Comparison of ENCODE assay signal across 8 cellular contexts in genomic region chr1:215568287-215568692, GRCh38. TPM values are rescaled to one million over a fixed set of nuclear protein-coding genes. Genes with fewer than 3 reads are reported as not detected.
A peak's percentile ranks its signal among the peaks of the same experiment; 100 is the strongest.
DNase-seq lines count a peak whose midpoint lies in the region; ATAC-seq and TF ChIP-seq lines count a peak whose summit lies in the region.

No MANE protein-coding gene starts in this region.

- H3K27me3 Mint-ChIP-seq in activated T-cell treated with anti-CD3 and anti-CD28 coated beads, Interleukin-2, amount 50 U/mL, for 4 hours (ENCODE audit: low read depth) = peaks cover 20% of the 10 kb centered on the region

- no peaks in the 10 kb centered on the region for H3K9me3 Mint-ChIP-seq in activated T-cell treated with anti-CD3 and anti-CD28 coated beads, Interleukin-2, amount 50 U/mL, for 4 hours
- H3K9me3 Mint-ChIP-seq in stimulated activated effector memory CD8-positive, alpha-beta T cell treated with anti-CD3 and anti-CD28 coated beads, Interleukin-12 subunit alpha, Interleukin-12 subunit beta, amount 100 ng/mL, for 72 hours = no peaks in the 10 kb centered on the region

- no peak for TF ChIP-seq CTCF in cardiac fibroblast (IDR thresholded peaks at IDR 0.05; ENCODE audit: low read depth, low read length)

- peak overlapping the region; percentile 75 to 81 for H3K4me3 ChIP-seq in cardiac fibroblast (replicated peaks in 1 of 2; ENCODE audit: low read depth in 2 of 2, low read length in 2 of 2)

- peaks cover 33% of the 10 kb centered on the region for H3K4me1 Mint-ChIP-seq in activated T-cell treated with anti-CD3 and anti-CD28 coated beads, Interleukin-2, amount 50 U/mL, for 4 hours (ENCODE audit: low read depth)
- peaks cover 4% of the 10 kb centered on the region for H3K4me1 Mint-ChIP-seq in stimulated activated effector memory CD8-positive, alpha-beta T cell treated with anti-CD3 and anti-CD28 coated beads, Interleukin-12 subunit alpha, Interleukin-12 subunit beta, amount 100 ng/mL, for 72 hours

- peak overlapping the region; percentile 80 for H3K4me3 Mint-ChIP-seq in activated T-cell treated with anti-CD3 and anti-CD28 coated beads, Interleukin-2, amount 50 U/mL, for 4 hours
- H3K4me3 Mint-ChIP-seq in stimulated activated effector memory CD8-positive, alpha-beta T cell treated with anti-CD3 and anti-CD28 coated beads, Interleukin-12 subunit alpha, Interleukin-12 subunit beta, amount 100 ng/mL, for 72 hours = peak overlapping the region; percentile 61

- ATAC-seq in activated T-cell treated with anti-CD3 and anti-CD28 coated beads, Interleukin-2, amount 50 U/mL, for 4 hours = no peak
- ATAC-seq in stimulated activated effector memory CD8-positive, alpha-beta T cell treated with anti-CD3 and anti-CD28 coated beads, Interleukin-12 subunit alpha, Interleukin-12 subunit beta, amount 100 ng/mL, for 72 hours = no peak
- ATAC-seq in HG02623 (IDR thresholded peaks at IDR 0.05; ENCODE audit: unreplicated experiment) = no peak

- no peak overlapping the region for H3K27ac Mint-ChIP-seq in stimulated activated effector memory CD8-positive, alpha-beta T cell treated with anti-CD3 and anti-CD28 coated beads, Interleukin-12 subunit alpha, Interleukin-12 subunit beta, amount 100 ng/mL, for 72 hours

- H3K36me3 Mint-ChIP-seq in activated T-cell treated with anti-CD3 and anti-CD28 coated beads, Interleukin-2, amount 50 U/mL, for 4 hours (ENCODE audit: insufficient read depth) = no peaks in the 10 kb centered on the region
- H3K36me3 Mint-ChIP-seq in stimulated activated effector memory CD8-positive, alpha-beta T cell treated with anti-CD3 and anti-CD28 coated beads, Interleukin-12 subunit alpha, Interleukin-12 subunit beta, amount 100 ng/mL, for 72 hours = no peaks in the 10 kb centered on the region

- DNase-seq in activated T-cell treated with anti-CD3 and anti-CD28 coated beads, Interleukin-2, amount 50 U/mL, for 4 hours = no peak
- no peak for DNase-seq in activated T-cell treated with anti-CD3 and anti-CD28 coated beads, Interleukin-2, amount 50 U/mL, for 1 hour
- DNase-seq in NCI-H446 (lab: John Stamatoyannopoulos, UW) (peak; percentile 47 to 63), cardiac fibroblast (ENCODE audit: low read depth in 2 of 2) (peak; percentile 70 to 75), iris pigment epithelial cell (ENCODE audit: low read depth) (peak; percentile 77), AML-193 (lab: John Stamatoyannopoulos, UW) (no peak)
- DNase-seq in stimulated activated effector memory CD8-positive, alpha-beta T cell treated with anti-CD3 and anti-CD28 coated beads, Interleukin-12 subunit alpha, Interleukin-12 subunit beta, amount 100 ng/mL, for 72 hours (ENCODE audit: low spot score in 2 of 2) = no peak

RNA-seq across cellular contexts. Expression of gene KCTD3, which starts 1.2 kb away (rescaled TPM):
- 1 to 10 TPM; 1.8 to 2.8 (median 2.0) TPM for total RNA-seq in activated T-cell treated with anti-CD3 and anti-CD28 coated beads, Interleukin-2, amount 50 U/mL, for 4 hours

Comparison
In these comparisons a context has a peak if more than half of its experiments do, and no peak if none do; other contexts are left out.
1. DNase-seq: peak in NCI-H446 (2 of 2), cardiac fibroblast (2 of 2) and iris pigment epithelial cell (single experiment); none in activated T-cell treated with anti-CD3 and anti-CD28 coated beads, Interleukin-2, amount 50 U/mL, for 4 hours (single experiment), activated T-cell treated with anti-CD3 and anti-CD28 coated beads, Interleukin-2, amount 50 U/mL, for 1 hour (single experiment), stimulated activated effector memory CD8-positive, alpha-beta T cell treated with anti-CD3 and anti-CD28 coated beads, Interleukin-12 subunit alpha, Interleukin-12 subunit beta, amount 100 ng/mL, for 72 hours (0 of 2) and AML-193 (0 of 2).